ENCODE assay signal across 8 cellular contexts in genomic region chr19:8161135-8161646, GRCh38. TPM values are rescaled to one million over a fixed set of nuclear protein-coding genes. Genes with fewer than 3 reads are reported as not detected.
DNase-seq lines count a peak whose midpoint lies in the region; ATAC-seq, FAIRE-seq and TF ChIP-seq lines count a peak whose summit lies in the region.
"Had no signal": no experiment of that assay in that cellular context is flagged by ENCODE, and none has a peak within 500 bp of the region (broad histone marks: within the 10 kb centered on the region; RNA-seq: fewer than 3 reads in every experiment).

No MANE protein-coding gene starts in this region.

- CTCF ChIA-PET in HEK293 (lab: Yijun Ruan, JAX), result no interaction called here

- no peak overlapping the region for H3K27ac ChIP-seq in HEK293 (ENCODE audit: extremely low read depth, low read depth, low read length)
- H3K27ac ChIP-seq: HL-60 had no signal

- no peaks in the 10 kb centered on the region for H3K4me1 ChIP-seq in HEK293 (ENCODE audit: control insufficient read depth, insufficient read depth, low read length)

- no peak for TF ChIP-seq CTCF in HEK293 (tag by site-specific recombination; IDR thresholded peaks at IDR 0.05)

- DNase-seq in RPMI8226, result peak; percentile 65
- peak; percentile 66 for DNase-seq in left kidney (ENCODE audit: low read depth, low spot score)
- no peak for DNase-seq in Right ventricle myocardium superior
- DNase-seq in urothelium cell line (ENCODE audit: low spot score), result no peak

- ATAC-seq in HG03432 (IDR thresholded peaks at IDR 0.05; ENCODE audit: unreplicated experiment), result no peak
- ATAC-seq in Right ventricle myocardium superior (ENCODE audit: poor library complexity), result no peak

- no peaks in the 10 kb centered on the region for H3K9me3 ChIP-seq in HEK293 (ENCODE audit: control insufficient read depth, insufficient read depth, low read depth, low read length)

- FAIRE-seq in G401.6 (lab: Jason Lieb, UNC) (peak; percentile 37), urothelium cell line (lab: Jason Lieb, UNC) (no peak)

- intact Hi-C loops in Right ventricle myocardium superior (cut with DNase I), result no loop called here

- no peak overlapping the region for H3K4me3 ChIP-seq in HEK293 (ENCODE audit: low read depth, low read length)

- H3K36me3 ChIP-seq in HEK293 (ENCODE audit: control insufficient read depth in 2 of 2, insufficient read depth in 1 of 2, low read length in 2 of 2), result no peaks in the 10 kb centered on the region

- POLR2A ChIA-PET in HEK293 (lab: Yijun Ruan, JAX), result interaction anchor here (1.0 kb wide), 1 partner anchor 218 kb away, joined by 6 read pairs; the partner anchor contains the start of gene TIMM44

TF ChIP-seq in HEK293, 187 proteins besides CTCF, POLR2A, EP300 and RAD21:
- TF ChIP-seq SP2 (tag by site-specific recombination; IDR thresholded peaks at IDR 0.05) (peak; percentile 39), MZF1 (tag by site-specific recombination; IDR thresholded peaks at IDR 0.05; ENCODE audit: borderline replicate concordance) (no peak)

RNA-seq across cellular contexts. Expression of gene FBN3, which starts 11.8 kb away (rescaled TPM):
- total RNA-seq in Right ventricle myocardium superior, result not detected

RNA-seq across cellular contexts. Expression of gene CERS4, which starts 48.0 kb away (rescaled TPM):
- 19.1 TPM for total RNA-seq in Right ventricle myocardium superior

Comparison
In these comparisons a context has a peak if more than half of its experiments do, and no peak if none do; other contexts are left out.
1. DNase-seq: peak in RPMI8226 (single experiment) and left kidney (single experiment); none in Right ventricle myocardium superior (single experiment) and urothelium cell line (single experiment).